14 cellular contexts compared by ENCODE assay signal in genomic region chr5:96743805-96744559, GRCh38.
A peak's percentile ranks its signal among the peaks of the same experiment; 100 is the strongest.
DNase-seq lines count a peak whose midpoint lies in the region; ATAC-seq and TF ChIP-seq lines count a peak whose summit lies in the region.
"Had no signal": no experiment of that assay in that cellular context is flagged by ENCODE, and none has a peak within 500 bp of the region (broad histone marks: within the 10 kb centered on the region; RNA-seq: fewer than 3 reads in every experiment).

No MANE protein-coding gene starts in this region.

- CTCF ChIA-PET in MCF 10A (lab: Yijun Ruan, JAX), result interaction anchor here (1.4 to 4.3 kb wide), 6 partner anchors 8 to 418 kb away, joined by 4 to 34 read pairs (median 8); no protein-coding TSS in a partner anchor

- TF ChIP-seq POLR2A in vagina (IDR thresholded peaks at IDR 0.05), result no peak

- H3K4me1 ChIP-seq in muscle layer of colon (ENCODE audit: insufficient read depth, low read length) (peaks cover 19% of the 10 kb centered on the region), vagina (peaks cover 29% of the 10 kb centered on the region)
- H3K4me1 ChIP-seq: SJSA1 had no signal

- H3K9me3 ChIP-seq in muscle layer of colon (ENCODE audit: low read length), result no peaks in the 10 kb centered on the region
- no peaks in the 10 kb centered on the region for H3K9me3 ChIP-seq in vagina
- H3K9me3 ChIP-seq: SJSA1 had no signal

- peaks cover 98% of the 10 kb centered on the region for H3K36me3 Mint-ChIP-seq in MCF 10A (ENCODE audit: insufficient read depth, unreplicated experiment)

- intact Hi-C loops in MCF 10A (cut with micrococcal nuclease) (no loop called here), vagina (cut with DNase I) (no loop called here)

- no TSS peak for BruUV-seq in MCF 10A (replicated peaks; lab: Mats Ljungman, UMichigan)

- peak overlapping the region; percentile 57 for H3K27ac Mint-ChIP-seq in MCF 10A (ENCODE audit: low read depth, unreplicated experiment)
- H3K27ac Mint-ChIP-seq: dendritic cell treated with granulocyte-macrophage colony-stimulating factor and Interleukin-4, amounts not matched to agents 40 ng/mL and 50 ng/mL, for 4 days had no signal

- POLR2A ChIA-PET in MCF 10A (lab: Yijun Ruan, JAX), result interaction anchor here (0.6 to 0.8 kb wide), 3 partner anchors 10 to 180 kb away, joined by 3 to 4 read pairs (median 4); no protein-coding TSS in a partner anchor

- peak; percentile 6 for DNase-seq in stimulated activated CD4-positive, alpha-beta T cell treated with anti-CD3 and anti-CD28 coated beads, Interleukin-1b, Interleukin-23, amount 100 ng/mL, for 48 hours
- no peak for DNase-seq in stimulated activated CD4-positive, alpha-beta T cell treated with anti-CD3 and anti-CD28 coated beads, Interleukin-12 subunit alpha, Interleukin-12 subunit beta, amount 100 ng/mL, for 4 hours
- DNase-seq in MCF 10A (ENCODE audit: unreplicated experiment), result no peak
- no peak for DNase-seq in vagina (ENCODE audit: extremely low spot score in 2 of 2)
- no peak for DNase-seq in H7
- DNase-seq in NCI-H146 (lab: John Stamatoyannopoulos, UW), result no peak
- DNase-seq: activated B cell treated with CpG ODN at 0.5 μM for 24 hours, NCI-H1417, NCI-H526 treated with DMSO at 0.1 percent for 48 hours had no signal

- H3K4me3 Mint-ChIP-seq in MCF 10A (ENCODE audit: unreplicated experiment), result no peak overlapping the region
- H3K4me3 Mint-ChIP-seq: activated B cell treated with CpG ODN at 0.5 μM for 24 hours; dendritic cell treated with granulocyte-macrophage colony-stimulating factor and Interleukin-4, amounts not matched to agents 40 ng/mL and 50 ng/mL, for 4 days had no signal

- H3K9me3 Mint-ChIP-seq in MCF 10A (ENCODE audit: unreplicated experiment), result no peaks in the 10 kb centered on the region
- H3K9me3 Mint-ChIP-seq: activated B cell treated with CpG ODN at 0.5 μM for 24 hours; dendritic cell treated with granulocyte-macrophage colony-stimulating factor and Interleukin-4, amounts not matched to agents 40 ng/mL and 50 ng/mL, for 4 days had no signal

- H3K27ac ChIP-seq in muscle layer of colon (ENCODE audit: low read depth, low read length) (peak overlapping the region; percentile 20), vagina (peak overlapping the region; percentile 63)
- H3K27ac ChIP-seq: BLaER1 treated with 17β-estradiol and CSF1 and Interleukin-3, amounts not matched to agents 10 nM and 100 nM; SJSA1 had no signal

- ATAC-seq in HG03571 (IDR thresholded peaks at IDR 0.05; ENCODE audit: unreplicated experiment), result no peak

- H3K4me1 Mint-ChIP-seq in MCF 10A (ENCODE audit: insufficient read depth, unreplicated experiment), result peaks cover 4% of the 10 kb centered on the region

- no peaks in the 10 kb centered on the region for H3K27me3 Mint-ChIP-seq in MCF 10A (ENCODE audit: insufficient read depth, unreplicated experiment)
- H3K27me3 Mint-ChIP-seq: activated B cell treated with CpG ODN at 0.5 μM for 24 hours; dendritic cell treated with granulocyte-macrophage colony-stimulating factor and Interleukin-4, amounts not matched to agents 40 ng/mL and 50 ng/mL, for 4 days had no signal

- H3K4me3 ChIP-seq in muscle layer of colon (ENCODE audit: low read depth in 1 of 2, low read length in 2 of 2) (no peak overlapping the region), vagina (no peak overlapping the region), H7 (ENCODE audit: insufficient read depth, low read depth, low read length) (no peak overlapping the region)
- H3K4me3 ChIP-seq: BLaER1 treated with 17β-estradiol and CSF1 and Interleukin-3, amounts not matched to agents 10 nM and 100 nM; SJSA1 had no signal

- H3K9ac ChIP-seq in muscle layer of colon (ENCODE audit: low read length), result no peak overlapping the region
- H3K9ac ChIP-seq: BLaER1 treated with 17β-estradiol and CSF1 and Interleukin-3, amounts not matched to agents 10 nM and 100 nM had no signal

- TF ChIP-seq CTCF in MCF 10A (IDR thresholded peaks at IDR 0.05; ENCODE audit: unreplicated experiment) (no peak), vagina (IDR thresholded peaks at IDR 0.05) (no peak)

- H3K36me3 ChIP-seq in muscle layer of colon (ENCODE audit: insufficient read depth, low read length) (peaks cover 67% of the 10 kb centered on the region), vagina (peaks cover 0 to 79% of the 10 kb centered on the region in 2 donors), H7 (replicated peaks; ENCODE audit: control insufficient read depth, insufficient read depth, low read length) (0 out of 2 replicates have a peak, but pooled peaks cover 2% of the 10 kb centered on the region)

- H3K27me3 ChIP-seq in muscle layer of colon (ENCODE audit: control insufficient read depth in 1 of 2, insufficient read depth in 2 of 2, low read length in 2 of 2), result no peaks in the 10 kb centered on the region
- no peaks in the 10 kb centered on the region for H3K27me3 ChIP-seq in vagina
- H3K27me3 ChIP-seq in H7 (ENCODE audit: control insufficient read depth, insufficient read depth, low read length), result no peaks in the 10 kb centered on the region
- H3K27me3 ChIP-seq: BLaER1 treated with 17β-estradiol and CSF1 and Interleukin-3, amounts not matched to agents 10 nM and 100 nM; SJSA1 had no signal
